8 cellular contexts compared by ENCODE assay signal in the genomic region with DNA sequence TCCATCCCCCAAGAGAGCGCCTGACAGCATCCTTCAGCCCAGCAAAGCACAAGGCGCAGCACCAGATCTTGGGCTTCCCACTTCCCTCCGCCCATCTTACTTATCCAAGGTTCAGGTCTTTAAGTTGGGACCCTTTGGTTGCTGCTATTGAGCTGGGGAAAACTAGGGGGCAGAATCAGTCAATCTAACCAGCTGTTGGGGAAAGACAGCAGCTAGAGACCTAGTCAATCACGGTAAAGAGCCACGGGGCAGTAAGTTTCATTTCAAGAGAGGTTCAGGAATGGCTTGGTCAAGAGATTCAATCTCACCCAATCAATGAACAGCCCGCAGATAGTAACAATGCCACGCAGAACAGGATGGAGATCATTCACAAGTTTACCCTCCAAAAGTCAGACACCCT. TPM values are rescaled to one million over a fixed set of nuclear protein-coding genes. Genes with fewer than 3 reads are reported as not detected.
DNase-seq lines count a peak whose midpoint lies in the region; ATAC-seq, FAIRE-seq and TF ChIP-seq lines count a peak whose summit lies in the region.

No MANE protein-coding gene starts in this region.

- intact Hi-C loops in head of caudate nucleus (cut with DNase I): loop anchor here (5.0 kb wide), 2 partner anchors 89 to 249 kb away; a partner anchor contains a TSS

- H3K27me3 ChIP-seq in RWPE2 (ENCODE audit: insufficient read depth, poor library complexity, severe bottlenecking): no peaks in the 10 kb centered on the region

- no peaks in the 10 kb centered on the region for H3K4me1 ChIP-seq in RWPE2 (ENCODE audit: insufficient read depth, poor library complexity, severe bottlenecking)

- FAIRE-seq in GM18507 (lab: Jason Lieb, UNC): peak; percentile 9

- no peak for ATAC-seq in RWPE2 (ENCODE audit: low read depth)
- no peak for ATAC-seq in HG02798 (IDR thresholded peaks at IDR 0.05; ENCODE audit: poor library complexity, unreplicated experiment)
- no peak for ATAC-seq in GM21528 (IDR thresholded peaks at IDR 0.05; ENCODE audit: low FRiP score, unreplicated experiment)

- no peaks in the 10 kb centered on the region for H3K9me3 ChIP-seq in RWPE2 (ENCODE audit: severe bottlenecking)

- DNase-seq in GM18507 (ENCODE audit: extremely low spot score, insufficient read length, low read depth): no peak
- no peak for DNase-seq in RWPE2 (ENCODE audit: low spot score)
- DNase-seq in fibroblast of villous mesenchyme (ENCODE audit: low read depth): no peak
- DNase-seq in skeletal muscle cell (ENCODE audit: low read depth): no peak
- DNase-seq in stimulated activated CD4-positive, alpha-beta T cell treated with anti-CD3 and anti-CD28 coated beads, Interleukin-2, amount 100 ng/mL, for 48 hours: no peak
- DNase-seq in head of caudate nucleus: no peak

- no peaks in the 10 kb centered on the region for H3K36me3 ChIP-seq in RWPE2 (ENCODE audit: low read depth)

- no peak for TF ChIP-seq CTCF in RWPE2 (IDR thresholded peaks at IDR 0.05; ENCODE audit: poor library complexity, severe bottlenecking)
- no peak for TF ChIP-seq CTCF in fibroblast of villous mesenchyme (IDR thresholded peaks at IDR 0.05; ENCODE audit: insufficient read depth, low read depth, low read length)

- no peak overlapping the region for H3K27ac ChIP-seq in RWPE2 (ENCODE audit: poor library complexity, severe bottlenecking)

- H3K4me3 ChIP-seq in RWPE2 (ENCODE audit: severe bottlenecking) (peak overlapping the region; percentile 46), fibroblast of villous mesenchyme (ENCODE audit: low read depth, low read length) (peak overlapping the region; percentile 76), skeletal muscle cell (ENCODE audit: low read depth, low read length) (peak overlapping the region; percentile 61)

RNA-seq across cellular contexts. Expression of a gene that starts 1.7 kb away (rescaled TPM):
- total RNA-seq in fibroblast of villous mesenchyme: 3.9 and 4.8 TPM in 2 replicates
